In the genomic region with DNA sequence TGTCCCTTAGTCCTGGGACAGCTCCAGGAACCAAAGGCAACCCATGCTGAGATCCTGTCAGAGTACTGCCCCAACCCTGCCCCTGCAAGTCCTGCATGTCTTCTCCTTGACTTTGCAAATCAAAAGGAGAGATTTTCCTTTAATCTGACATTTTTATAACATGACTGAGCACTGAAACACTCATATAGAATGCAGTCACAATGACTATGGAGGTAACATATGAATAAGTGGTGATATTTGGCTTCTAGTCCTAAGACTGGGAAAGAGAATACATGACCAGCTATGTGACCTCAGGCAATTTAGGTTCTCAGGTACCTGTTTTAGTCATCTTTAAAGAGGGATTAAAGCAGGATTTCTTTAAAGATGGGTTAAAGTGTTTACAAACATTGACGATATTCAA, we compare ENCODE assay signal across 27 cellular contexts.
"Had no signal": no experiment of that assay in that cellular context is flagged by ENCODE, and none has a peak within 500 bp of the region (broad histone marks: within the 10 kb centered on the region; RNA-seq: fewer than 3 reads in every experiment).

No MANE protein-coding gene starts in this region.

- H3K9ac ChIP-seq: neural progenitor cell had no signal

- ATAC-seq: natural killer cell; right cardiac atrium; sciatic nerve; stimulated activated naive B cell treated with anti-CD40 and anti-IgM and Interleukin-4, amounts not matched to agents 10 μg/mL and 1 μg/mL and 100 μg/mL, for 72 hours; stimulated activated naive CD8-positive, alpha-beta T cell treated with anti-CD3 and anti-CD28 coated beads, Interleukin-15, Interleukin-2, amounts not matched to agents 100 U/mL and 50 U/mL, for 24 hours had no signal

- DNase-seq: immature natural killer cell; left ventricle myocardium inferior; mesendoderm; naive B cell; natural killer cell; nephron progenitor cell; occipital lobe; ovary; retina; right cardiac atrium; stimulated activated CD4-positive, alpha-beta T cell treated with anti-CD3 and anti-CD28 coated beads, Interleukin-12 subunit alpha, Interleukin-12 subunit beta, amount 100 ng/mL, for 4 hours; stimulated activated CD4-positive, alpha-beta T cell treated with anti-CD3 and anti-CD28 coated beads, Interleukin-15, amount 100 ng/mL, for 24 hours; stimulated activated CD4-positive, alpha-beta T cell treated with anti-CD3 and anti-CD28 coated beads, Interleukin-2, amount 100 ng/mL, for 24 hours; stimulated activated CD4-positive, alpha-beta T cell treated with anti-CD3 and anti-CD28 coated beads, Interleukin-4, amount 100 ng/mL, for 1 hour; stimulated activated naive B cell treated with anti-CD40 and anti-IgM and Interleukin-4, amounts not matched to agents 10 μg/mL and 1 μg/mL and 100 μg/mL, for 72 hours; stimulated activated naive CD8-positive, alpha-beta T cell treated with anti-CD3 and anti-CD28 coated beads, Interleukin-15, Interleukin-2, amounts not matched to agents 100 U/mL and 50 U/mL, for 24 hours; stomach; testis; thyroid gland; transverse colon; upper lobe of left lung had no signal

- H2AFZ ChIP-seq: neural progenitor cell had no signal

- H3K27ac ChIP-seq: left ventricle myocardium inferior, neural progenitor cell, neutrophil, ovary, skin epidermis, stomach, testis, thyroid gland, transverse colon, upper lobe of left lung, vagina had no signal

- H3K36me3 ChIP-seq: left ventricle myocardium inferior, neural progenitor cell, neutrophil, ovary, stomach, thyroid gland, transverse colon, upper lobe of left lung, vagina had no signal

- H3K4me1 ChIP-seq: left ventricle myocardium inferior, neural progenitor cell, stomach, testis, thyroid gland, transverse colon, upper lobe of left lung, vagina had no signal

- H3K27me3 ChIP-seq: neural progenitor cell, neutrophil, ovary, stomach, testis, thyroid gland, transverse colon, upper lobe of left lung, vagina had no signal

- H3K4me2 ChIP-seq: neural progenitor cell had no signal

- H3K9me3 ChIP-seq: left ventricle myocardium inferior, neutrophil, ovary, stomach, testis, thyroid gland, transverse colon, upper lobe of left lung, vagina had no signal

- H3K4me3 ChIP-seq: left ventricle myocardium inferior, lung, neural progenitor cell, ovary, skin epidermis, stomach, testis, thyroid gland, transverse colon, upper lobe of left lung, vagina had no signal
